23 cellular contexts compared by ENCODE assay signal in genomic region chr21:14097881-14098499, GRCh38.
"Had no signal": no experiment of that assay in that cellular context is flagged by ENCODE, and none has a peak within 500 bp of the region (broad histone marks: within the 10 kb centered on the region; RNA-seq: fewer than 3 reads in every experiment).

No MANE protein-coding gene starts in this region.

- H3K27ac Mint-ChIP-seq: activated CD8-positive, alpha-beta T cell treated with anti-CD3 and anti-CD28 coated beads, Interleukin-2, amount 10 ng/mL, durations not matched to agents 7 days and 5 days; activated naive CD8-positive, alpha-beta T cell treated with anti-CD3 and anti-CD28 coated beads, Interleukin-2, amount 10 ng/mL, durations not matched to agents 7 days and 5 days; T-helper 17 cell; WTC11 had no signal

- H3K27me3 ChIP-seq: adrenal gland had no signal

- H3K36me3 ChIP-seq: adrenal gland had no signal

- ATAC-seq: activated CD8-positive, alpha-beta T cell treated with anti-CD3 and anti-CD28 coated beads, Interleukin-2, amount 10 ng/mL, durations not matched to agents 7 days and 5 days; T-helper 17 cell; WTC11 had no signal

- H3K27ac ChIP-seq: adrenal gland had no signal

- DNase-seq: activated CD4-positive, alpha-beta T cell treated with anti-CD3 and anti-CD28 coated beads for 48 hours; activated CD4-positive, alpha-beta T cell treated with anti-CD3 and anti-CD28 coated beads, Interleukin-2, amount 50 U/mL, for 4 hours; activated CD4-positive, CD25-positive, alpha-beta regulatory T cell treated with anti-CD3 and anti-CD28 coated beads, Interleukin-2, amount 50 U/mL, for 72 hours; activated CD8-positive, alpha-beta memory T cell treated with anti-CD3 and anti-CD28 coated beads, Interleukin-2, amount 50 U/mL, for 48 hours; activated CD8-positive, alpha-beta T cell treated with anti-CD3 and anti-CD28 coated beads, Interleukin-2, amount 10 ng/mL, durations not matched to agents 7 days and 5 days; activated naive CD4-positive, alpha-beta T cell treated with anti-CD3 and anti-CD28 coated beads, Interleukin-2, amount 50 U/mL, for 16 hours; activated naive CD8-positive, alpha-beta T cell treated with anti-CD3 and anti-CD28 coated beads, Interleukin-2, amount 10 ng/mL, durations not matched to agents 7 days and 5 days; activated T-cell treated with anti-CD3 and anti-CD28 coated beads, Interleukin-2, amount 50 U/mL, for 1 hour; adrenal gland; anterior cingulate cortex; central memory CD4-positive, alpha-beta T cell; NCI-H1048; NCI-H1694; NCI-H2029; NCI-H2107; NCI-H2171 treated with DMSO at 0.1 percent for 48 hours; NCI-H226; NCI-H526 treated with DMSO at 0.1 percent for 48 hours; NCI-H82; SIG-M5; T-helper 17 cell; T-helper 9 cell had no signal

- H3K4me3 ChIP-seq: adrenal gland had no signal

- H3K4me1 ChIP-seq: adrenal gland had no signal

- H3K27me3 Mint-ChIP-seq: activated naive CD8-positive, alpha-beta T cell treated with anti-CD3 and anti-CD28 coated beads, Interleukin-2, amount 10 ng/mL, durations not matched to agents 7 days and 5 days; T-helper 17 cell had no signal

- H3K4me3 Mint-ChIP-seq: activated CD8-positive, alpha-beta T cell treated with anti-CD3 and anti-CD28 coated beads, Interleukin-2, amount 10 ng/mL, durations not matched to agents 7 days and 5 days; activated naive CD8-positive, alpha-beta T cell treated with anti-CD3 and anti-CD28 coated beads, Interleukin-2, amount 10 ng/mL, durations not matched to agents 7 days and 5 days; T-helper 17 cell; WTC11 had no signal

- H3K9me3 ChIP-seq: adrenal gland had no signal

- H3K4me1 Mint-ChIP-seq: activated naive CD8-positive, alpha-beta T cell treated with anti-CD3 and anti-CD28 coated beads, Interleukin-2, amount 10 ng/mL, durations not matched to agents 7 days and 5 days; T-helper 17 cell had no signal
